In the genomic region with DNA sequence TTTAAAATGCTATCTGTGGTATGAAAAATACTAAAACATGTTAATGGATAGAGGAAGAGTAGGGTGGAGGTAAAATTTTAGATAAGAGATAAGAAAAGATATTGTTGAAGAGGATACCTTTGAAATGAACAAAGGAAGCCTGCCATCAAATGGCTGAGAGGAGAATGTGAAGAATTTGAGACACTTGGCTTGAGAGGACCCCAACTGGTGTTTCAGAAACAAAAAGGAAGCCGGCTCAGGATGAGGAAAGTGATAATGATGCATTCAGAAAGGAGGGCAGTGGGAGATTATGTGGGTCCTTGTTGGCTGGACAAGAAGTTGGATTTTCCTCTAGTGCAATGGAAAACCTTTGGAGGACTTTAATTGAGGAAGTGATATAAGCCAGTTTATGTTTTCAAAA, we compare ENCODE assay signal across 14 cellular contexts.
A peak's percentile ranks its signal among the peaks of the same experiment; 100 is the strongest.
DNase-seq lines count a peak whose midpoint lies in the region; ATAC-seq and TF ChIP-seq lines count a peak whose summit lies in the region.
"Had no signal": no experiment of that assay in that cellular context is flagged by ENCODE, and none has a peak within 500 bp of the region (broad histone marks: within the 10 kb centered on the region; RNA-seq: fewer than 3 reads in every experiment).

No MANE protein-coding gene starts in this region.

- H3K4ac ChIP-seq in mesendoderm (ENCODE audit: low read depth, low read length): peak overlapping the region; percentile 43

- no peaks in the 10 kb centered on the region for H3K79me1 ChIP-seq in mesendoderm (ENCODE audit: low read length)

- ATAC-seq in activated T-cell treated with anti-CD3 and anti-CD28 coated beads, Interleukin-2, amount 50 U/mL, for 72 hours (replicated peaks in 1 of 2): no peak
- ATAC-seq in HG03378 (IDR thresholded peaks at IDR 0.05; ENCODE audit: unreplicated experiment): no peak
- no peak for ATAC-seq in HG03097 (IDR thresholded peaks at IDR 0.05; ENCODE audit: low FRiP score, unreplicated experiment)
- ATAC-seq: PC-3 had no signal

- no CpG with 5 or more reads among the region's 1 CpG for WGBS in mesendoderm (ENCODE audit: extremely low coverage, insufficient coverage, low lambda C conversion rate)

- peaks cover 11% of the 10 kb centered on the region for H3K4me1 ChIP-seq in mesendoderm (ENCODE audit: control insufficient read depth, low read depth, low read length)

- H3K4me1 Mint-ChIP-seq in activated T-cell treated with anti-CD3 and anti-CD28 coated beads, Interleukin-2, amount 50 U/mL, for 72 hours (ENCODE audit: low read depth): peaks cover 29% of the 10 kb centered on the region
- H3K4me1 Mint-ChIP-seq in endothelial cell (ENCODE audit: unreplicated experiment): peaks cover 37% of the 10 kb centered on the region

- H3K27ac ChIP-seq in mesendoderm (ENCODE audit: low read depth, low read length): peak overlapping the region; percentile 71
- H3K27ac ChIP-seq: C4-2B had no signal

- H3K27me3 ChIP-seq in mesendoderm (ENCODE audit: insufficient read depth, low read length, poor library complexity): no peaks in the 10 kb centered on the region

- H3K36me3 Mint-ChIP-seq in activated T-cell treated with anti-CD3 and anti-CD28 coated beads, Interleukin-2, amount 50 U/mL, for 72 hours (ENCODE audit: insufficient read depth in 2 of 2): peaks cover 26 to 38% of the 10 kb centered on the region in 2 donors
- peaks cover 10% of the 10 kb centered on the region for H3K36me3 Mint-ChIP-seq in endothelial cell (ENCODE audit: low read depth, unreplicated experiment)

- no peak overlapping the region for H2BK120ac ChIP-seq in mesendoderm (ENCODE audit: low read depth, low read length)

- no peaks in the 10 kb centered on the region for H3K79me2 ChIP-seq in mesendoderm (ENCODE audit: control insufficient read depth, insufficient read depth, low read length)

- H3K9me3 Mint-ChIP-seq in activated T-cell treated with anti-CD3 and anti-CD28 coated beads, Interleukin-2, amount 50 U/mL, for 72 hours: peaks cover 15 to 18% of the 10 kb centered on the region in 2 donors
- H3K9me3 Mint-ChIP-seq in endothelial cell (ENCODE audit: unreplicated experiment): peaks cover 7% of the 10 kb centered on the region

- peak overlapping the region; percentile 5 for H3K27ac Mint-ChIP-seq in activated T-cell treated with anti-CD3 and anti-CD28 coated beads, Interleukin-2, amount 50 U/mL, for 72 hours
- H3K27ac Mint-ChIP-seq in endothelial cell (ENCODE audit: unreplicated experiment): peak overlapping the region; percentile 37

- no peak overlapping the region for H2BK15ac ChIP-seq in mesendoderm (replicated peaks; ENCODE audit: low read depth)

- H3K4me2 ChIP-seq in mesendoderm (ENCODE audit: low read length): no peak overlapping the region

- no peak for TF ChIP-seq CTCF in endothelial cell (IDR thresholded peaks at IDR 0.05; ENCODE audit: unreplicated experiment)

- H3K56ac ChIP-seq in mesendoderm (ENCODE audit: low read length): peak overlapping the region; percentile 34

- no peak overlapping the region for H3K4me3 ChIP-seq in mesendoderm (ENCODE audit: low read length)

- H3K27me3 Mint-ChIP-seq in activated T-cell treated with anti-CD3 and anti-CD28 coated beads, Interleukin-2, amount 50 U/mL, for 72 hours (ENCODE audit: low read depth): no peaks in the 10 kb centered on the region
- H3K27me3 Mint-ChIP-seq in endothelial cell (ENCODE audit: unreplicated experiment): peaks cover 3% of the 10 kb centered on the region

- H4K5ac ChIP-seq in mesendoderm (ENCODE audit: low read length): no peak overlapping the region

- no peak overlapping the region for H4K8ac ChIP-seq in mesendoderm (ENCODE audit: low read depth, low read length)

- no peaks in the 10 kb centered on the region for H3K36me3 ChIP-seq in mesendoderm (ENCODE audit: control insufficient read depth, insufficient read depth, low read length)

- no peak overlapping the region for H3K4me3 Mint-ChIP-seq in activated T-cell treated with anti-CD3 and anti-CD28 coated beads, Interleukin-2, amount 50 U/mL, for 72 hours
- H3K4me3 Mint-ChIP-seq in endothelial cell (ENCODE audit: unreplicated experiment): no peak overlapping the region

- no peak overlapping the region for H3K23ac ChIP-seq in mesendoderm (ENCODE audit: low read length)

- H3K18ac ChIP-seq in mesendoderm (ENCODE audit: low read length): peak overlapping the region; percentile 94

- H2AK5ac ChIP-seq in mesendoderm (ENCODE audit: low read length): no peak overlapping the region

- DNase-seq in activated T-cell treated with anti-CD3 and anti-CD28 coated beads, Interleukin-2, amount 50 U/mL, for 72 hours: no peak
- no peak for DNase-seq in activated T-cell treated with anti-CD3 and anti-CD28 coated beads, Interleukin-2, amount 50 U/mL, for 1 hour
- no peak for DNase-seq in endothelial cell (ENCODE audit: low spot score)
- DNase-seq in mesendoderm: peak; percentile 96
- no peak for DNase-seq in midbrain (lab: John Stamatoyannopoulos, UW)
- no peak for DNase-seq in mesenteric fat pad (ENCODE audit: low spot score)
- DNase-seq: KG1, NCI-H1092, NCI-H446, NCI-H748 treated with DMSO at 0.1 percent for 48 hours, PC-3 had no signal

- H3K9ac ChIP-seq in mesendoderm (ENCODE audit: low read length): no peak overlapping the region

- peak overlapping the region; percentile 74 for H2BK5ac ChIP-seq in mesendoderm (ENCODE audit: low read length)
